8 cellular contexts compared by ENCODE assay signal in the genomic region with DNA sequence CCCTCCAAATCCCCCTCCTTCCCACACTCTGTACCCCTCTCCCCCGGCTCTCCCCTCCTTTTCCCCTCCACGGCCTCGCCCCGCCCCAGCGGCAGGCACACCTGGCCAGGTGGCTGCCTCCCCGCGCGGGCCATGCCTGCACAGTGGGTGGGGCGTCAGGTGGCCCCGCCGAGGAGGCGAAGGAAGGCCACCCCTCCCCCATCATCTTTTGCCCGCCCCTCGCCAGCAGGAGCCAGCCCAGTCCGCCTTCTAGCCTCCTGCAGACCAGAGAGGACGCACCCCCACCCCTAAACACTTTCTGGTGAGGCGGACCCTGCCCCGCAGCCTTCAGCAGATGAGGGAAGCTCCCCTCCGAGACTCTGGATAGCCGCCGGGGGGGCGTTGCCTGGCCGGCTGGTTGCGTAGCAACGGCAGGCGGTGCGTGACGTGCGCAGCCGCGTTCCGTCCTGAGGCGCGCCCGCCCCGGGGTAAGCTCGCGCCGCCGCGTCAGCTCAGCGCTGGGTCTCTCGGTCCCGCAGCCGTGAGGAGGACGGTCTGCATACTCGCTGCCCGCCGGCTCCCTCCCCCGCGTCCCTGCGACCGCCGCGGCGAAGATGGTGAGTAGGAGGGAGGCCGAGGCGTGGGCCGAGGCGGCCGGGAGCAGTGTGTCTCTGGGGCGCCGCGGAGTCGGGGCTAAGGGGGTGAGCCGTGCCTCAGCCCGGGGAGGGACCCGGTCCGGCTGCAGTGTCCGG. TPM values are rescaled to one million over a fixed set of nuclear protein-coding genes. Genes with fewer than 3 reads are reported as not detected.
DNase-seq lines count a peak whose midpoint lies in the region; ATAC-seq and TF ChIP-seq lines count a peak whose summit lies in the region.

Gene DSTN (plus strand): TSS at position 460 of the 731 bp plus-strand sequence. CDS start 134 bp downstream, at position 594.

- CTCF ChIA-PET in PC-9 (lab: Charles Lee), result interaction anchor here (1.0 kb wide), 1 partner anchor 13 kb away, joined by 3 read pairs; no protein-coding TSS in a partner anchor

- H3K9me2 ChIP-seq in PC-9 (ENCODE audit: insufficient read depth), result no peaks in the 10 kb centered on the region

- H3K27me3 ChIP-seq in PC-9 (ENCODE audit: insufficient read depth, low read depth) (no peaks in the 10 kb centered on the region), esophagus (ENCODE audit: control insufficient read depth in 1 of 2, insufficient read depth in 2 of 2, low read length in 2 of 2) (no peaks in the 10 kb centered on the region), mucosa of stomach (ENCODE audit: control insufficient read depth, insufficient read depth, low read length) (no peaks in the 10 kb centered on the region)

- POLR2A ChIA-PET in PC-9 (lab: Charles Lee; ENCODE audit: unreplicated experiment), result interaction anchor here (0.5 to 1.8 kb wide), 17 partner anchors 8 to 725 kb away, joined by 3 to 78 read pairs (median 6); partner anchors contain the start of gene RRBP1

- H3K79me2 ChIP-seq in PC-9 (ENCODE audit: low read depth), result peaks cover 68% of the 10 kb centered on the region

- peaks cover 28% of the 10 kb centered on the region; the same call in 1 of the 2 replicates for H3F3A ChIP-seq in PC-9 (ENCODE audit: insufficient read depth, low read depth)

- peak within 1 kb of the TSS; percentile 84 for H3K27ac ChIP-seq in PC-9
- peak within 1 kb of the TSS; percentile 98 to 99 for H3K27ac ChIP-seq in esophagus (ENCODE audit: low read depth in 2 of 2, low read length in 1 of 2)

- peak; percentile 90 for ATAC-seq in GM21619 (IDR thresholded peaks at IDR 0.05; ENCODE audit: unreplicated experiment)
- peak; percentile 94 to 95 for ATAC-seq in activated T-cell treated with anti-CD3 and anti-CD28 coated beads, Interleukin-2, amount 50 U/mL, for 4 hours

- H3K4me3 ChIP-seq in PC-9, result peak within 1 kb of the TSS; percentile 95
- peak within 1 kb of the TSS; percentile 83 to 97 for H3K4me3 ChIP-seq in esophagus (ENCODE audit: low read depth in 1 of 2, low read length in 2 of 2)
- H3K4me3 ChIP-seq in mucosa of stomach (ENCODE audit: low read length), result peak within 1 kb of the TSS; percentile 89

- intact Hi-C loops in PC-9 (cut with micrococcal nuclease; ENCODE audit: unreplicated experiment), result loop anchor here (1.0 to 2.0 kb wide), 5 partner anchors 12 to 399 kb away; partner anchors contain the start of genes MGME1, RRBP1 and SNX5

- H3K27me3 Mint-ChIP-seq in activated T-cell treated with anti-CD3 and anti-CD28 coated beads, Interleukin-2, amount 50 U/mL, for 4 hours (ENCODE audit: low read depth), result no peaks in the 10 kb centered on the region

- peak within 1 kb of the TSS; percentile 65 for H2AFZ ChIP-seq in PC-9

- peak within 1 kb of the TSS; percentile 87 for H3K4me3 Mint-ChIP-seq in activated T-cell treated with anti-CD3 and anti-CD28 coated beads, Interleukin-2, amount 50 U/mL, for 4 hours

- WGBS in esophagus, 2 donors, result 1 to 2% methylated on average over 52 to 70 of the region's 70 CpGs

- TF ChIP-seq EP300 in Ishikawa (IDR thresholded peaks at IDR 0.05; ENCODE audit: borderline replicate concordance), result peak; percentile 34

- no peak for TF ChIP-seq RAD21 in Ishikawa (IDR thresholded peaks at IDR 0.05; ENCODE audit: low read depth)

- H3K36me3 Mint-ChIP-seq in activated T-cell treated with anti-CD3 and anti-CD28 coated beads, Interleukin-2, amount 50 U/mL, for 4 hours (ENCODE audit: insufficient read depth), result no peaks in the 10 kb centered on the region

- BruUV-seq in PC-9 (replicated peaks; lab: Mats Ljungman, UMichigan), result no TSS peak

- no peak for TF ChIP-seq CTCF in PC-9 (conservative IDR thresholded peaks at IDR 0.05)

- DNase-seq in DMS53 treated with DMSO at 0.1 percent for 48 hours (lab: John Stamatoyannopoulos, UW; ENCODE audit: unreplicated experiment) (peak; percentile 91), PC-9 (peak; percentile 91 to 97)
- peak; percentile 84 for DNase-seq in activated T-cell treated with anti-CD3 and anti-CD28 coated beads, Interleukin-2, amount 50 U/mL, for 4 hours
- DNase-seq in stimulated activated CD8-positive, alpha-beta memory T cell treated with anti-CD3 and anti-CD28 coated beads, Interleukin-7, amount 100 ng/mL, for 1 hour (ENCODE audit: low read depth in 2 of 2), result peak; percentile 71 to 76

- H3K4me1 ChIP-seq in PC-9 (replicated peaks; ENCODE audit: insufficient read depth) (peaks cover 54% of the 10 kb centered on the region), esophagus (ENCODE audit: control insufficient read depth in 2 of 2, insufficient read depth in 2 of 2, low read length in 1 of 2) (peaks cover 0 to 6% of the 10 kb centered on the region in 2 donors), mucosa of stomach (ENCODE audit: control insufficient read depth, insufficient read depth, low read length) (peaks cover 14% of the 10 kb centered on the region)

- no peaks in the 10 kb centered on the region for H3K9me3 ChIP-seq in PC-9 (ENCODE audit: insufficient read depth, low read depth)
- no peaks in the 10 kb centered on the region for H3K9me3 ChIP-seq in esophagus (ENCODE audit: control insufficient read depth in 2 of 2, insufficient read depth in 1 of 2, low read depth in 1 of 2, low read length in 1 of 2)
- no peaks in the 10 kb centered on the region for H3K9me3 ChIP-seq in mucosa of stomach (ENCODE audit: control insufficient read depth, low read length)

- H3K9me3 Mint-ChIP-seq in activated T-cell treated with anti-CD3 and anti-CD28 coated beads, Interleukin-2, amount 50 U/mL, for 4 hours, result no peaks in the 10 kb centered on the region

- peaks cover 38% of the 10 kb centered on the region for H4K20me1 ChIP-seq in PC-9 (ENCODE audit: insufficient read depth)

- peak within 1 kb of the TSS; percentile 94 for H3K9ac ChIP-seq in mucosa of stomach (ENCODE audit: low read length)

- peaks cover 26% of the 10 kb centered on the region for H3K4me1 Mint-ChIP-seq in activated T-cell treated with anti-CD3 and anti-CD28 coated beads, Interleukin-2, amount 50 U/mL, for 4 hours (ENCODE audit: low read depth)

- H3K4me2 ChIP-seq in PC-9, result peak within 1 kb of the TSS; percentile 90

- H3K36me3 ChIP-seq in PC-9 (ENCODE audit: low read depth) (peaks cover 13% of the 10 kb centered on the region; the same call in 1 of the 2 replicates), esophagus (ENCODE audit: control insufficient read depth in 2 of 2, insufficient read depth in 2 of 2, low read length in 1 of 2) (no peaks in the 10 kb centered on the region), mucosa of stomach (ENCODE audit: control insufficient read depth, insufficient read depth, low read length) (no peaks in the 10 kb centered on the region)

TF ChIP-seq in Ishikawa, 13 proteins besides CTCF, POLR2A, EP300 and RAD21:
- peak; percentile 69 for TF ChIP-seq TCF12 (IDR thresholded peaks at IDR 0.05; ENCODE audit: low read depth)
- TF ChIP-seq TEAD4 (IDR thresholded peaks at IDR 0.05), result peak; percentile 40
- TF ChIP-seq NFIC (IDR thresholded peaks at IDR 0.05), result peak; percentile 47
- TF ChIP-seq USF1 (IDR thresholded peaks at IDR 0.05), result peak; percentile 80
- no peak for TF ChIP-seq CEBPB (IDR thresholded peaks at IDR 0.05)
- TF ChIP-seq TAF1 (IDR thresholded peaks at IDR 0.05; ENCODE audit: low read depth), result peak; percentile 84
- no peak; the same call in 1 of the 2 replicates for TF ChIP-seq EGR1 (IDR thresholded peaks at IDR 0.05)
- no peak for TF ChIP-seq FOXM1 (IDR thresholded peaks at IDR 0.05; ENCODE audit: borderline replicate concordance, low read depth)
- 0 out of 2 replicates have a peak, but pooled peaks have one; percentile 24 for TF ChIP-seq CREB1 (IDR thresholded peaks at IDR 0.05; ENCODE audit: low read depth)
- TF ChIP-seq MAX (IDR thresholded peaks at IDR 0.05), result peak; percentile 69
- TF ChIP-seq ZBTB7A (IDR thresholded peaks at IDR 0.05; ENCODE audit: low read depth), result no peak
- peak; percentile 42; the same call in 1 of the 2 replicates for TF ChIP-seq YY1 (IDR thresholded peaks at IDR 0.05; ENCODE audit: low read depth)
- TF ChIP-seq REST (IDR thresholded peaks at IDR 0.05; ENCODE audit: low read depth), result 0 out of 2 replicates have a peak, but pooled peaks have one; percentile 17

RNA-seq across cellular contexts. Expression of gene DSTN, which starts in this region (rescaled TPM):
- total RNA-seq in PC-9 (2021), result 296 and 366 TPM in 2 replicates
- total RNA-seq in activated T-cell treated with anti-CD3 and anti-CD28 coated beads, Interleukin-2, amount 50 U/mL, for 4 hours, result 10 to 100 TPM; 55.0 to 70.3 (median 63.6) TPM
- polyA plus RNA-seq in esophagus, result 100 to 1,000 TPM; 301 to 455 TPM

Comparison
In these comparisons a context has a peak if more than half of its experiments do, and no peak if none do; other contexts are left out.
1. Peak in every context shown above with its lines: DNase-seq, ATAC-seq, H3K4me3 ChIP-seq and H3K27ac ChIP-seq.